8 cellular contexts compared by ENCODE assay signal in the genomic region with DNA sequence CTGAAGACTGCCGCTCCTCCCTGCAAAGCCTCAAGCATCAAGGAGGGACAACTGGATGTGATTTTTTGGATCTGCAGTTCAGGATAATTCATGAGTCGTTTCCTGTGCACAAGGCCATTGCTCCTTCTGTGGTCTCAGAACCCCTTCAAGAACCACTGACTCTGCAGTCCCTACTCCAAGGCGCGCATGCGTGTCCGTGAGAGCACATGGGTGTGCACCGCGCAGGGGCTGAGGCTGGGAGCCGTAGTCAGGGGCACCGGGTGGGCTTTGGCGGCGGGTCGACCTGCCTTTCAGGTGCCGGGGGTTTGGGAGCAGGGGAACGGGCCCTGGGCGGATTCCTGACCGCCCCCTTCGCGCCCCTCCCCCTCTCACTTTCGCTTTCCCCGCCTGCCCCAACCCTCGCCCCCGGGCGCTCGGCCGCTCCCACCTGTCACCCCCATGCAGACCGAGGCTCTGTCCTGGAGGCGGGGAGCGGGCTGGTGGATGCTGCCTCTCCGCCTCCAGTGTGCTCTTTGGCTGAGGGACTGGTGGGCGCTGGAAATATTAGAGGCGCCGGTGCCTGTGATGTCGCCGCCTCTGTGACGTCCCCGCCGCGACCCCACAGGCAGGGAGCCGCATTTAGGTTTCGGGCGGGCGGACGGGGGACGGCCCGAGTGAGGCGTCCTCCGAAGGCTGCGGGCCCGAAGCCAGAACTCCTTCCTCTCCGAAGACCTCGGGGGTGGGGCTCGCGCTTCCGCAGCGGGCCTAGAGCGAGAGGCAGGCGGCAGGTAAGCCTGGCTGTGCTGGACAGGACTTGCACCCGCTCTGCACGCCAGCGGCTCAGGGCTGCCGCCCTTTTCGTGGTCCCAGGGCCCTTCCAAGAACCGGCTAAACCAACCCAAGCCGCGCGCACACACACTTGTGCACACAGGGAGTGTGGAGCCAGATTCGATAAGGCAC. TPM values are rescaled to one million over a fixed set of nuclear protein-coding genes. Genes with fewer than 3 reads are reported as not detected.
DNase-seq lines count a peak whose midpoint lies in the region; ATAC-seq and TF ChIP-seq lines count a peak whose summit lies in the region.

A gene with protein sequence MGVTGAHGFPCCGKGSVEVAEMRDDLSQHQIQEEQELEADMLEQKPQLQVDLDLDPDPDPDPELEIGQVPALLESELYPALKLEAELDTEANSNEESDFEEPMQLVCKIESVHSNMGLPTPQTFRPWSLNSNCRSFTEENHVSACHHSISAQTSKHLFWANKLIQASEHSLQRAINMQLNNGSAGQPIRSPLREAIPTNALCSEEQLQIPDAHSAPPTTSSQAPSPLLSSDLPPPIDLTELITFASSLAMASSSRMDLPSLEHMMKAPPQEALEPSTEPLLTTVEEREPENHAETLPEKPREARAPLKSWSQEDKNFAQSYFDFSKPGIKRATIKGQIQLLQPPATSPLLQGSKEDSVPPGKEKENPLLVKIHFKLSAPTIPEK (minus strand): TSS at position 518 of the 939 bp plus-strand sequence. CDS start 78 bp downstream, at position 440.

- peak within 1 kb of the TSS; percentile 82 for H3K4me2 ChIP-seq in Loucy (ENCODE audit: low read depth, low read length, poor library complexity, severe bottlenecking)
- H3K4me2 ChIP-seq in parathyroid adenoma (ENCODE audit: low read length), result peak within 1 kb of the TSS; percentile 63

- H3K27ac ChIP-seq in parathyroid adenoma, result peak within 1 kb of the TSS; percentile 4
- peak within 1 kb of the TSS; percentile 41 to 48 for H3K27ac ChIP-seq in tibial artery

- no peaks in the 10 kb centered on the region for H4K20me1 ChIP-seq in Loucy (ENCODE audit: insufficient read depth, low read length, poor library complexity, severe bottlenecking)

- no peaks in the 10 kb centered on the region for H3F3A ChIP-seq in Loucy (ENCODE audit: low read depth)

- H3K27me3 ChIP-seq in Loucy (ENCODE audit: insufficient read depth, low read length, poor library complexity, severe bottlenecking), result no peaks in the 10 kb centered on the region
- H3K27me3 ChIP-seq in parathyroid adenoma (ENCODE audit: control insufficient read depth, insufficient read depth, low read length), result no peaks in the 10 kb centered on the region
- peaks cover 0 to 4% of the 10 kb centered on the region in 2 donors for H3K27me3 ChIP-seq in tibial artery
- no peaks in the 10 kb centered on the region for H3K27me3 ChIP-seq in MG63

- peak within 1 kb of the TSS; percentile 81 for H2AFZ ChIP-seq in Loucy (ENCODE audit: low read length)
- peak within 1 kb of the TSS; percentile 70 for H2AFZ ChIP-seq in parathyroid adenoma

- H3K9ac ChIP-seq in ES-I3 (ENCODE audit: low read depth, low read length) (peak within 1 kb of the TSS; percentile 46), Loucy (ENCODE audit: low read depth, low read length, poor library complexity, severe bottlenecking) (peak within 1 kb of the TSS; percentile 79), parathyroid adenoma (no peak within 1 kb of the TSS)

- TF ChIP-seq CTCF in Loucy (conservative IDR thresholded peaks at IDR 0.05; ENCODE audit: low read length) (no peak), parathyroid adenoma (IDR thresholded peaks at IDR 0.05) (no peak), tibial artery (IDR thresholded peaks at IDR 0.05) (no peak)

- ATAC-seq in GM19463 (IDR thresholded peaks at IDR 0.05; ENCODE audit: unreplicated experiment), result no peak

- H3K9me2 ChIP-seq in Loucy (replicated peaks; ENCODE audit: low read depth, low read length), result no peaks in the 10 kb centered on the region

- H3K9me3 ChIP-seq in ES-I3 (ENCODE audit: control insufficient read depth, insufficient read depth, low read length) (no peaks in the 10 kb centered on the region), Loucy (ENCODE audit: insufficient read depth, low read depth, low read length) (no peaks in the 10 kb centered on the region), parathyroid adenoma (ENCODE audit: control insufficient read depth, low read length) (no peaks in the 10 kb centered on the region), tibial artery (no peaks in the 10 kb centered on the region), MG63 (no peaks in the 10 kb centered on the region)

- H3K4me3 ChIP-seq in Loucy (ENCODE audit: low read length, poor library complexity, severe bottlenecking), result peak within 1 kb of the TSS; percentile 80
- H3K4me3 ChIP-seq in parathyroid adenoma (ENCODE audit: low read depth, low read length), result peak within 1 kb of the TSS; percentile 43
- peak within 1 kb of the TSS; percentile 67 to 79 for H3K4me3 ChIP-seq in tibial artery
- no peak within 1 kb of the TSS for H3K4me3 ChIP-seq in MG63

- DNase-seq in activated effector memory CD4-positive, alpha-beta T cell treated with anti-CD3 and anti-CD28 coated beads, Interleukin-2, amount 50 U/mL, for 16 hours, result peak; percentile 86
- DNase-seq in head of caudate nucleus, result peak; percentile 45 to 85 (median 75)
- DNase-seq in tibial artery, result peak; percentile 60 to 74
- DNase-seq in MG63, result no peak

- peaks cover 8% of the 10 kb centered on the region; the same call in 1 of the 2 replicates for H3K36me3 ChIP-seq in ES-I3 (ENCODE audit: insufficient read depth, low read length)
- H3K36me3 ChIP-seq in Loucy (ENCODE audit: insufficient read depth, low read length), result peaks cover 14% of the 10 kb centered on the region; the same call in 1 of the 2 replicates
- no peaks in the 10 kb centered on the region for H3K36me3 ChIP-seq in parathyroid adenoma (ENCODE audit: control insufficient read depth, insufficient read depth, low read length)
- peaks cover 1 to 38% (median 27%) of the 10 kb centered on the region in 3 donors for H3K36me3 ChIP-seq in tibial artery
- peaks cover 56% of the 10 kb centered on the region for H3K36me3 ChIP-seq in MG63

- intact Hi-C loops in head of caudate nucleus (cut with DNase I) (no loop called here), tibial artery (cut with DNase I; ENCODE audit: low total_unique reads) (no loop called here)

- H3K79me2 ChIP-seq in Loucy (ENCODE audit: insufficient read depth, low read length) (no peaks in the 10 kb centered on the region), parathyroid adenoma (no peaks in the 10 kb centered on the region)

- peaks cover 13% of the 10 kb centered on the region; the same call in 1 of the 2 replicates for H3K4me1 ChIP-seq in ES-I3 (ENCODE audit: insufficient read depth, low read length)
- H3K4me1 ChIP-seq in Loucy (ENCODE audit: insufficient read depth, low read length, poor library complexity, severe bottlenecking), result peaks cover 11% of the 10 kb centered on the region
- peaks cover 5% of the 10 kb centered on the region for H3K4me1 ChIP-seq in parathyroid adenoma
- H3K4me1 ChIP-seq in tibial artery, result peaks cover 0 to 15% (median 10%) of the 10 kb centered on the region in 4 donors

RNA-seq across cellular contexts. Expression of the gene that starts here (rescaled TPM):
- not detected in 2 replicates for total RNA-seq in MG63 (2014; rRNA removed; shearing (Covaris generic); ENCODE audit: low replicate concordance)
